In the genomic region with DNA sequence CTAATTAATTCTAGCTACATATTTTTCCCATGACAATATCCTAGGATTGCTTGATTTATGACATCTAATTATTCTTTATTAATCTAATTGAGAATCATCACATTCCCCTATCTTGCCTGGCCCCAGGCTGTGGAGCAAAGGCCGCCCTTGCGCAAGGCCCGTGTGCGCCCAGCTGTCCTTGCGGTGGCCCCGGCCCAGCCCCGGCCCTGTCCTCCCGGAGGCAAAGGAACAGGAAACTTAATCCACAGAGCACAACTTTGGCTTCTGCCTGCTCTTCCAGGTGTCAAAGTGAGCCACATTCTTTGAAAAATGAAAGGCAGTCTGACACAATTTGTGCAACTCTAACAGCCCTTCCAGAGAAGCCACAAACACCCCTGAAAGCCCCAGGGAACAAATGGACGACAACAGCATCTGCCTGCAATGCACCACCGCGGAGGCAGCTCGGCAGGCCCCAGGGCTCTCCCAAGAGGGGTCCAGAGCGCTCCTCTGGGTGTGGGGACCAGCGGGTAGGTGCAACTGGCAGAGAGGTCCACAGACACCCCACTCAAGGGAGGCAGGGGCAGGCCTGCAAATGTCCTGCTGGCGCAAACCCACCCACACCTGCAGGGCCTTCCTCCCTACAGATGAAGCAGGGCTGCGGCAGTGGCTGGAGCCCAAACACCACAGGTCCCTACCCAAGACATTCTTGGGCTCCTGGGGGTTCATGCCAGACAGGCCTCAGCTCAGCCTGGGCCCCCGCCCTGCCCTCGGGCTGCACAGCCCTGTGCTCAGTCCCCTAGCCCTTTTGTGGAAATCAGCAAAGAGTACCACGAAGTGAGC, we compare ENCODE assay signal across 1 cellular context.
A peak's percentile ranks its signal among the peaks of the same experiment; 100 is the strongest.
TF ChIP-seq lines count a peak whose summit lies in the region.

No MANE protein-coding gene starts in this region.

TF ChIP-seq in HepG2, 621 proteins besides CTCF, POLR2A, EP300 and RAD21 (continued from another document and continues in another):
- TF ChIP-seq IRX3 (CRISPR knock-in tag; IDR thresholded peaks at IDR 0.05; ENCODE audit: borderline replicate concordance, low read depth), result peak; percentile 81; the same call in 1 of the 2 replicates
- peak; percentile 94 for TF ChIP-seq HNF4G (IDR thresholded peaks at IDR 0.05; ENCODE audit: borderline replicate concordance, low read depth, low read length)
- TF ChIP-seq HNF4G (CRISPR knock-in tag; IDR thresholded peaks at IDR 0.05; ENCODE audit: borderline replicate concordance, low read depth), result peak; percentile 82
- TF ChIP-seq FOXJ3 (CRISPR knock-in tag; IDR thresholded peaks at IDR 0.05; ENCODE audit: borderline replicate concordance), result peak; percentile 67; the same call in 1 of the 2 replicates
- TF ChIP-seq MIER2 (CRISPR knock-in tag; IDR thresholded peaks at IDR 0.05), result 0 out of 2 replicates have a peak, but pooled peaks have one; percentile 36
- no peak for TF ChIP-seq MBD4 (IDR thresholded peaks at IDR 0.05; ENCODE audit: borderline replicate concordance, low read length)
- peak; percentile 72 for TF ChIP-seq YEATS4 (CRISPR knock-in tag; IDR thresholded peaks at IDR 0.05; ENCODE audit: borderline replicate concordance)
- peak; percentile 50; the same call in 1 of the 2 replicates for TF ChIP-seq TAF1 (CRISPR knock-in tag; IDR thresholded peaks at IDR 0.05)
- TF ChIP-seq, protein P1, sequence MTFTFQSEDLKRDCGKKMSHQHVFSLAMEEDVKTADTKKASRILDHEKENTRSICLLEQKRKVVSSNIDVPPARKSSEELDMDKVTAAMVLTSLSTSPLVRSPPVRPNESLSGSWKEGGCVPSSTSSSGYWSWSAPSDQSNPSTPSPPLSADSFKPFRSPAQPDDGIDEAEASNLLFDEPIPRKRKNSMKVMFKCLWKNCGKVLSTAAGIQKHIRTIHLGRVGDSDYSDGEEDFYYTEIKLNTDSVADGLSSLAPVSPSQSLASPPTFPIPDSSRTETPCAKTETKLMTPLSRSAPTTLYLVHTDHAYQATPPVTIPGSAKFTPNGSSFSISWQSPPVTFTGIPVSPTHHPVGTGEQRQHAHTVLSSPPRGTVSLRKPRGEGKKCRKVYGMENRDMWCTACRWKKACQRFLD (CRISPR knock-in tag; IDR thresholded peaks at IDR 0.05; ENCODE audit: borderline replicate concordance), result no peak
- TF ChIP-seq ZNF44 (CRISPR knock-in tag; IDR thresholded peaks at IDR 0.05), result no peak
- TF ChIP-seq ZNF737 (CRISPR knock-in tag; IDR thresholded peaks at IDR 0.05; ENCODE audit: borderline replicate concordance), result no peak
- peak; percentile 71 for TF ChIP-seq HDAC1 (CRISPR knock-in tag; IDR thresholded peaks at IDR 0.05)
- TF ChIP-seq ZBTB20 (CRISPR knock-in tag; IDR thresholded peaks at IDR 0.05; ENCODE audit: borderline replicate concordance, low read depth), result 0 out of 2 replicates have a peak, but pooled peaks have one; percentile 6
- peak; percentile 41; the same call in 1 of the 2 replicates for TF ChIP-seq RBFOX2 (IDR thresholded peaks at IDR 0.05; ENCODE audit: low read depth, low read length)
- TF ChIP-seq EED (CRISPR knock-in tag; IDR thresholded peaks at IDR 0.05), result no peak
- 0 out of 2 replicates have a peak, but pooled peaks have one; percentile 57 for TF ChIP-seq ZNF724P (CRISPR knock-in tag; IDR thresholded peaks at IDR 0.05; ENCODE audit: borderline replicate concordance)
- TF ChIP-seq ZSCAN25 (CRISPR knock-in tag; IDR thresholded peaks at IDR 0.05), result no peak
- no peak for TF ChIP-seq ZNF382 (CRISPR knock-in tag; IDR thresholded peaks at IDR 0.05; ENCODE audit: borderline replicate concordance)
- 0 out of 2 replicates have a peak, but pooled peaks have one; percentile 30 for TF ChIP-seq NR2F6 (IDR thresholded peaks at IDR 0.05)
- TF ChIP-seq NR2F6 (CRISPR knock-in tag; IDR thresholded peaks at IDR 0.05), result peak; percentile 57; the same call in 1 of the 2 replicates
- peak; percentile 73 for TF ChIP-seq ELF3 (CRISPR knock-in tag; IDR thresholded peaks at IDR 0.05)
- no peak for TF ChIP-seq ZNF33B (CRISPR knock-in tag; IDR thresholded peaks at IDR 0.05)
- no peak for TF ChIP-seq PLRG1 (conservative IDR thresholded peaks at IDR 0.05)
- TF ChIP-seq RARG (CRISPR knock-in tag; IDR thresholded peaks at IDR 0.05; ENCODE audit: low read depth), result no peak
- TF ChIP-seq HMG20A (CRISPR knock-in tag; IDR thresholded peaks at IDR 0.05; ENCODE audit: borderline replicate concordance), result peak; percentile 25; the same call in 1 of the 2 replicates
- TF ChIP-seq EHMT2 (IDR thresholded peaks at IDR 0.05; ENCODE audit: borderline replicate concordance, low read depth, low read length), result 0 out of 2 replicates have a peak, but pooled peaks have one; percentile 39
- no peak for TF ChIP-seq SKI (IDR thresholded peaks at IDR 0.05; ENCODE audit: partially characterized antibody)
- TF ChIP-seq ZNF432 (CRISPR knock-in tag; IDR thresholded peaks at IDR 0.05; ENCODE audit: borderline replicate concordance), result no peak
- no peak for TF ChIP-seq ZNF256 (CRISPR knock-in tag; conservative IDR thresholded peaks at IDR 0.05)
- TF ChIP-seq, protein P2, sequence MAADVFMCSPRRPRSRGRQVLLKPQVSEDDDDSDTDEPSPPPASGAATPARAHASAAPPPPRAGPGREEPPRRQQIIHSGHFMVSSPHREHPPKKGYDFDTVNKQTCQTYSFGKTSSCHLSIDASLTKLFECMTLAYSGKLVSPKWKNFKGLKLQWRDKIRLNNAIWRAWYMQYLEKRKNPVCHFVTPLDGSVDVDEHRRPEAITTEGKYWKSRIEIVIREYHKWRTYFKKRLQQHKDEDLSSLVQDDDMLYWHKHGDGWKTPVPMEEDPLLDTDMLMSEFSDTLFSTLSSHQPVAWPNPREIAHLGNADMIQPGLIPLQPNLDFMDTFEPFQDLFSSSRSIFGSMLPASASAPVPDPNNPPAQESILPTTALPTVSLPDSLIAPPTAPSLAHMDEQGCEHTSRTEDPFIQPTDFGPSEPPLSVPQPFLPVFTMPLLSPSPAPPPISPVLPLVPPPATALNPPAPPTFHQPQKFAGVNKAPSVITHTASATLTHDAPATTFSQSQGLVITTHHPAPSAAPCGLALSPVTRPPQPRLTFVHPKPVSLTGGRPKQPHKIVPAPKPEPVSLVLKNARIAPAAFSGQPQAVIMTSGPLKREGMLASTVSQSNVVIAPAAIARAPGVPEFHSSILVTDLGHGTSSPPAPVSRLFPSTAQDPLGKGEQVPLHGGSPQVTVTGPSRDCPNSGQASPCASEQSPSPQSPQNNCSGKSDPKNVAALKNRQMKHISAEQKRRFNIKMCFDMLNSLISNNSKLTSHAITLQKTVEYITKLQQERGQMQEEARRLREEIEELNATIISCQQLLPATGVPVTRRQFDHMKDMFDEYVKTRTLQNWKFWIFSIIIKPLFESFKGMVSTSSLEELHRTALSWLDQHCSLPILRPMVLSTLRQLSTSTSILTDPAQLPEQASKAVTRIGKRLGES (CRISPR knock-in tag; IDR thresholded peaks at IDR 0.05; ENCODE audit: borderline replicate concordance), result no peak
- no peak for TF ChIP-seq NBN (conservative IDR thresholded peaks at IDR 0.05)
- TF ChIP-seq TOPORS (CRISPR knock-in tag; IDR thresholded peaks at IDR 0.05), result peak; percentile 62; the same call in 1 of the 2 replicates
- TF ChIP-seq ZNF441 (CRISPR knock-in tag; IDR thresholded peaks at IDR 0.05; ENCODE audit: borderline replicate concordance), result peak; percentile 68; the same call in 1 of the 2 replicates
- peak; percentile 84 for TF ChIP-seq TARDBP (CRISPR knock-in tag; IDR thresholded peaks at IDR 0.05)
- no peak for TF ChIP-seq NONO (IDR thresholded peaks at IDR 0.05)
- no peak; the same call in 1 of the 2 replicates for TF ChIP-seq NONO (CRISPR knock-in tag; conservative IDR thresholded peaks at IDR 0.05)
- no peak for TF ChIP-seq ARHGAP35 (CRISPR knock-in tag; IDR thresholded peaks at IDR 0.05; ENCODE audit: borderline replicate concordance)
- no peak for TF ChIP-seq ZNF33A (CRISPR knock-in tag; IDR thresholded peaks at IDR 0.05; ENCODE audit: borderline replicate concordance)
- no peak for TF ChIP-seq ZSCAN12 (CRISPR knock-in tag; IDR thresholded peaks at IDR 0.05)
- TF ChIP-seq, protein P3, sequence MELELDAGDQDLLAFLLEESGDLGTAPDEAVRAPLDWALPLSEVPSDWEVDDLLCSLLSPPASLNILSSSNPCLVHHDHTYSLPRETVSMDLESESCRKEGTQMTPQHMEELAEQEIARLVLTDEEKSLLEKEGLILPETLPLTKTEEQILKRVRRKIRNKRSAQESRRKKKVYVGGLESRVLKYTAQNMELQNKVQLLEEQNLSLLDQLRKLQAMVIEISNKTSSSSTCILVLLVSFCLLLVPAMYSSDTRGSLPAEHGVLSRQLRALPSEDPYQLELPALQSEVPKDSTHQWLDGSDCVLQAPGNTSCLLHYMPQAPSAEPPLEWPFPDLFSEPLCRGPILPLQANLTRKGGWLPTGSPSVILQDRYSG (CRISPR knock-in tag; IDR thresholded peaks at IDR 0.05), result no peak
- TF ChIP-seq, protein P4, sequence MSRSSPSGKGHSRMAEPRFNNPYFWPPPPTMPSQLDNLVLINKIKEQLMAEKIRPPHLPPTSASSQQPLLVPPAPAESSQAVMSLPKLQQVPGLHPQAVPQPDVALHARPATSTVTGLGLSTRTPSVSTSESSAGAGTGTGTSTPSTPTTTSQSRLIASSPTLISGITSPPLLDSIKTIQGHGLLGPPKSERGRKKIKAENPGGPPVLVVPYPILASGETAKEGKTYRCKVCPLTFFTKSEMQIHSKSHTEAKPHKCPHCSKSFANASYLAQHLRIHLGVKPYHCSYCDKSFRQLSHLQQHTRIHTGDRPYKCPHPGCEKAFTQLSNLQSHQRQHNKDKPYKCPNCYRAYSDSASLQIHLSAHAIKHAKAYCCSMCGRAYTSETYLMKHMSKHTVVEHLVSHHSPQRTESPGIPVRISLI (CRISPR knock-in tag; IDR thresholded peaks at IDR 0.05; ENCODE audit: borderline replicate concordance), result no peak
- no peak for TF ChIP-seq ZNF766 (CRISPR knock-in tag; IDR thresholded peaks at IDR 0.05; ENCODE audit: borderline replicate concordance)
- TF ChIP-seq ETV5 (CRISPR knock-in tag; IDR thresholded peaks at IDR 0.05; ENCODE audit: borderline replicate concordance), result peak; percentile 56; the same call in 1 of the 2 replicates
- TF ChIP-seq, protein P5, sequence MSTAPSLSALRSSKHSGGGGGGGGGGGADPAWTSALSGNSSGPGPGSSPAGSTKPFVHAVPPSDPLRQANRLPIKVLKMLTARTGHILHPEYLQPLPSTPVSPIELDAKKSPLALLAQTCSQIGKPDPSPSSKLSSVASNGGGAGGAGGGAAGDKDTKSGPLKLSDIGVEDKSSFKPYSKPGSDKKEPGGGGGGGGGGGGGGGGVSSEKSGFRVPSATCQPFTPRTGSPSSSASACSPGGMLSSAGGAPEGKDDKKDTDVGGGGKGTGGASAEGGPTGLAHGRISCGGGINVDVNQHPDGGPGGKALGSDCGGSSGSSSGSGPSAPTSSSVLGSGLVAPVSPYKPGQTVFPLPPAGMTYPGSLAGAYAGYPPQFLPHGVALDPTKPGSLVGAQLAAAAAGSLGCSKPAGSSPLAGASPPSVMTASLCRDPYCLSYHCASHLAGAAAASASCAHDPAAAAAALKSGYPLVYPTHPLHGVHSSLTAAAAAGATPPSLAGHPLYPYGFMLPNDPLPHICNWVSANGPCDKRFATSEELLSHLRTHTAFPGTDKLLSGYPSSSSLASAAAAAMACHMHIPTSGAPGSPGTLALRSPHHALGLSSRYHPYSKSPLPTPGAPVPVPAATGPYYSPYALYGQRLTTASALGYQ (CRISPR knock-in tag; IDR thresholded peaks at IDR 0.05), result peak; percentile 72; the same call in 1 of the 2 replicates
- no peak for TF ChIP-seq DNMT3B (CRISPR knock-in tag; conservative IDR thresholded peaks at IDR 0.05)
- TF ChIP-seq, protein P6, sequence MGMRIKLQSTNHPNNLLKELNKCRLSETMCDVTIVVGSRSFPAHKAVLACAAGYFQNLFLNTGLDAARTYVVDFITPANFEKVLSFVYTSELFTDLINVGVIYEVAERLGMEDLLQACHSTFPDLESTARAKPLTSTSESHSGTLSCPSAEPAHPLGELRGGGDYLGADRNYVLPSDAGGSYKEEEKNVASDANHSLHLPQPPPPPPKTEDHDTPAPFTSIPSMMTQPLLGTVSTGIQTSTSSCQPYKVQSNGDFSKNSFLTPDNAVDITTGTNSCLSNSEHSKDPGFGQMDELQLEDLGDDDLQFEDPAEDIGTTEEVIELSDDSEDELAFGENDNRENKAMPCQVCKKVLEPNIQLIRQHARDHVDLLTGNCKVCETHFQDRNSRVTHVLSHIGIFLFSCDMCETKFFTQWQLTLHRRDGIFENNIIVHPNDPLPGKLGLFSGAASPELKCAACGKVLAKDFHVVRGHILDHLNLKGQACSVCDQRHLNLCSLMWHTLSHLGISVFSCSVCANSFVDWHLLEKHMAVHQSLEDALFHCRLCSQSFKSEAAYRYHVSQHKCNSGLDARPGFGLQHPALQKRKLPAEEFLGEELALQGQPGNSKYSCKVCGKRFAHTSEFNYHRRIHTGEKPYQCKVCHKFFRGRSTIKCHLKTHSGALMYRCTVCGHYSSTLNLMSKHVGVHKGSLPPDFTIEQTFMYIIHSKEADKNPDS (CRISPR knock-in tag; IDR thresholded peaks at IDR 0.05), result no peak
- TF ChIP-seq, protein P7, sequence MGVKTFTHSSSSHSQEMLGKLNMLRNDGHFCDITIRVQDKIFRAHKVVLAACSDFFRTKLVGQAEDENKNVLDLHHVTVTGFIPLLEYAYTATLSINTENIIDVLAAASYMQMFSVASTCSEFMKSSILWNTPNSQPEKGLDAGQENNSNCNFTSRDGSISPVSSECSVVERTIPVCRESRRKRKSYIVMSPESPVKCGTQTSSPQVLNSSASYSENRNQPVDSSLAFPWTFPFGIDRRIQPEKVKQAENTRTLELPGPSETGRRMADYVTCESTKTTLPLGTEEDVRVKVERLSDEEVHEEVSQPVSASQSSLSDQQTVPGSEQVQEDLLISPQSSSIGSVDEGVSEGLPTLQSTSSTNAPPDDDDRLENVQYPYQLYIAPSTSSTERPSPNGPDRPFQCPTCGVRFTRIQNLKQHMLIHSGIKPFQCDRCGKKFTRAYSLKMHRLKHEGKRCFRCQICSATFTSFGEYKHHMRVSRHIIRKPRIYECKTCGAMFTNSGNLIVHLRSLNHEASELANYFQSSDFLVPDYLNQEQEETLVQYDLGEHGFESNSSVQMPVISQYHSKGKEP (CRISPR knock-in tag; IDR thresholded peaks at IDR 0.05), result no peak
- TF ChIP-seq, protein P8, sequence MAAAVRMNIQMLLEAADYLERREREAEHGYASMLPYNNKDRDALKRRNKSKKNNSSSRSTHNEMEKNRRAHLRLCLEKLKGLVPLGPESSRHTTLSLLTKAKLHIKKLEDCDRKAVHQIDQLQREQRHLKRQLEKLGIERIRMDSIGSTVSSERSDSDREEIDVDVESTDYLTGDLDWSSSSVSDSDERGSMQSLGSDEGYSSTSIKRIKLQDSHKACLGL (CRISPR knock-in tag; IDR thresholded peaks at IDR 0.05), result peak; percentile 52; the same call in 1 of the 2 replicates
- TF ChIP-seq, protein P9, sequence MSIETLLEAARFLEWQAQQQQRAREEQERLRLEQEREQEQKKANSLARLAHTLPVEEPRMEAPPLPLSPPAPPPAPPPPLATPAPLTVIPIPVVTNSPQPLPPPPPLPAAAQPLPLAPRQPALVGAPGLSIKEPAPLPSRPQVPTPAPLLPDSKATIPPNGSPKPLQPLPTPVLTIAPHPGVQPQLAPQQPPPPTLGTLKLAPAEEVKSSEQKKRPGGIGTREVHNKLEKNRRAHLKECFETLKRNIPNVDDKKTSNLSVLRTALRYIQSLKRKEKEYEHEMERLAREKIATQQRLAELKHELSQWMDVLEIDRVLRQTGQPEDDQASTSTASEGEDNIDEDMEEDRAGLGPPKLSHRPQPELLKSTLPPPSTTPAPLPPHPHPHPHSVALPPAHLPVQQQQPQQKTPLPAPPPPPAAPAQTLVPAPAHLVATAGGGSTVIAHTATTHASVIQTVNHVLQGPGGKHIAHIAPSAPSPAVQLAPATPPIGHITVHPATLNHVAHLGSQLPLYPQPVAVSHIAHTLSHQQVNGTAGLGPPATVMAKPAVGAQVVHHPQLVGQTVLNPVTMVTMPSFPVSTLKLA (IDR thresholded peaks at IDR 0.05), result no peak
- no peak for TF ChIP-seq ZNF577 (CRISPR knock-in tag; IDR thresholded peaks at IDR 0.05; ENCODE audit: borderline replicate concordance, low read depth)
- peak; percentile 96 for TF ChIP-seq ZNF232 (CRISPR knock-in tag; IDR thresholded peaks at IDR 0.05; ENCODE audit: borderline replicate concordance)
